ENCODE assay signal across 9 cellular contexts in the genomic region with DNA sequence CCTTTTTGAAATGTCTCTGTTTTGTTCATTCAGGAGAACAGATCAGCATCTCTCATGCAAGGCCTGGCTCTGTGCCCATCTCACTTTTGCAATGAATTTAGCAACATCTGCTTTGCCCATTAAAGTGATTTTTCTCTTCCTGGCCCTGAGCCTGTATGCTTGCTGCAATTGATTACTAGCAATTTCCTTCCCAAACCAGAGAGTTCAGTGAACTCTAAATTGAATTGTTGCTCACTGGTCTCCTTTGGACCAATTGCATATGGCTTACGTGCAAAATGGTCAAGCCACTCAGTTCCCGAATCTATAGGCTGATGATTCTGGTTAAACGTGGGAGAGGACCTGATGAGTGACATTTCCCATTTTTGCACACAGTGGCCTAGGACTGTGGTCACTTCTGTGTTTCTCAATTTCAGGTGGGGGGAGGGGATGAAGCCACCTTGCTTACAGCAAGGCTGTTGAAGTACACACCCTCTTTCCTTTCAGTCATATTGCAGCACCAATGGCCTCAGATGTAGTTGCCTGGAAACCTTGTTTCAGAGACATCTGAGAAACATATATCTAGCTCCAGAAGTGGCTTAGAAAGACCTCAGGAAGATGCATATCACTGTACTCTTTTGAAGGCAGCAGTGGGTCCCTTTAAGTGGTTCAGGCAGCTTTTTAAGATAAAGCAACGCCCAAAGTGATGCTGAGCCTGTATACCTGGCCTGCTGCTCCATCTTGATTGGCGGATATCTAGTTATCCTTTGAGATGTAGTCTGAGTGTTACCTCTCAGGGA.
DNase-seq lines count a peak whose midpoint lies in the region; ATAC-seq, FAIRE-seq and TF ChIP-seq lines count a peak whose summit lies in the region.
"Had no signal": no experiment of that assay in that cellular context is flagged by ENCODE, and none has a peak within 500 bp of the region (broad histone marks: within the 10 kb centered on the region; RNA-seq: fewer than 3 reads in every experiment).

No MANE protein-coding gene starts in this region.

- TF ChIP-seq CTCF in transverse colon (IDR thresholded peaks at IDR 0.05), result no peak

- H3K4me3 ChIP-seq in transverse colon, result no peak overlapping the region

- WGBS in transverse colon (ENCODE audit: low coverage in 1 of 2), 2 donors, result 53 to 70% methylated on average over 4 to 5 of the region's 5 CpGs

- H3K36me3 ChIP-seq in transverse colon, result no peaks in the 10 kb centered on the region

- DNase-seq in CD1c-positive myeloid dendritic cell (ENCODE audit: extremely low spot score) (peak; percentile 94), T-helper 2 cell (peak in 3 of 5 experiments; percentile 14 to 53 (median 21)), Right ventricle myocardium superior (peak; percentile 77), transverse colon (peak; percentile 50), DMS53 treated with DMSO at 0.1 percent for 48 hours (lab: John Stamatoyannopoulos, UW; ENCODE audit: unreplicated experiment) (no peak), RCC 7860 (ENCODE audit: low spot score) (no peak)

- in situ Hi-C loops in transverse colon (cut with MboI; ENCODE audit: low pct_ligation_motif_present in 1 of 4, low pct_unique_long_range_greater_than_20kb in 1 of 4, low sequenced_read_pairs in 3 of 4), result no loop called here

- peaks cover 7 to 18% (median 9%) of the 10 kb centered on the region in 4 donors for H3K4me1 ChIP-seq in transverse colon

- no peak for TF ChIP-seq POLR2A in transverse colon (IDR thresholded peaks at IDR 0.05)

- intact Hi-C loops in Right ventricle myocardium superior (cut with DNase I) (no loop called here), transverse colon (cut with DNase I; ENCODE audit: low total_unique reads) (no loop called here)

- H3K27me3 ChIP-seq in transverse colon, result no peaks in the 10 kb centered on the region

- H3K27ac ChIP-seq in transverse colon, result peak overlapping the region; percentile 29 to 72 (median 34)
- H3K27ac ChIP-seq: epithelial cell of prostate had no signal

- peak; percentile 61 for TF ChIP-seq EP300 in transverse colon (IDR thresholded peaks at IDR 0.05; ENCODE audit: low read depth)

- no peak for FAIRE-seq in RCC 7860 (lab: Jason Lieb, UNC)

- no peaks in the 10 kb centered on the region for H3K9me3 ChIP-seq in transverse colon

- ATAC-seq in GM19043 (IDR thresholded peaks at IDR 0.05; ENCODE audit: low read depth, unreplicated experiment) (peak; percentile 48), HG03139 (IDR thresholded peaks at IDR 0.05; ENCODE audit: unreplicated experiment) (peak; percentile 43), Right ventricle myocardium superior (ENCODE audit: poor library complexity) (peak; percentile 58)

Comparison
In these comparisons a context has a peak if more than half of its experiments do, and no peak if none do; other contexts are left out.
1. DNase-seq: peak in CD1c-positive myeloid dendritic cell (single experiment), T-helper 2 cell (3 of 5), Right ventricle myocardium superior (single experiment) and transverse colon (single experiment); none in DMS53 treated with DMSO at 0.1 percent for 48 hours (single experiment) and RCC 7860 (single experiment).
2. Peak in every context shown above with its lines, with median percentiles within 50 percentile points of each other: ATAC-seq.